Comparison of ENCODE assay signal across 16 cellular contexts in genomic region chr11:46597609-46598219, GRCh38. TPM values are rescaled to one million over a fixed set of nuclear protein-coding genes. Genes with fewer than 3 reads are reported as not detected.
DNase-seq lines count a peak whose midpoint lies in the region; ATAC-seq and TF ChIP-seq lines count a peak whose summit lies in the region.
"Had no signal": no experiment of that assay in that cellular context is flagged by ENCODE, and none has a peak within 500 bp of the region (broad histone marks: within the 10 kb centered on the region; RNA-seq: fewer than 3 reads in every experiment).

No MANE protein-coding gene starts in this region.

- no peak overlapping the region for H3K4me3 Mint-ChIP-seq in activated CD8-positive, alpha-beta memory T cell treated with anti-CD3 and anti-CD28 coated beads, Interleukin-2, amount 10 ng/mL, durations not matched to agents 7 days and 5 days
- no peak overlapping the region for H3K4me3 Mint-ChIP-seq in T-helper 17 cell
- H3K4me3 Mint-ChIP-seq in stimulated activated effector memory CD8-positive, alpha-beta T cell treated with anti-CD3 and anti-CD28 coated beads, Interleukin-12 subunit alpha, Interleukin-12 subunit beta, amount 100 ng/mL, for 72 hours, result peak overlapping the region; percentile 31
- H3K4me3 Mint-ChIP-seq in activated naive CD4-positive, alpha-beta T cell treated with anti-CD3 and anti-CD28 coated beads, Interleukin-2, amount 10 ng/mL, durations not matched to agents 7 days and 5 days, result no peak overlapping the region
- H3K4me3 Mint-ChIP-seq: stimulated activated naive B cell treated with anti-CD40 and anti-IgM and Interleukin-4, amounts not matched to agents 10 μg/mL and 1 μg/mL and 100 μg/mL, for 72 hours had no signal

- H3K36me3 Mint-ChIP-seq in activated CD8-positive, alpha-beta memory T cell treated with anti-CD3 and anti-CD28 coated beads, Interleukin-2, amount 10 ng/mL, durations not matched to agents 7 days and 5 days, result no peaks in the 10 kb centered on the region
- H3K36me3 Mint-ChIP-seq in T-helper 17 cell (ENCODE audit: low read depth), result peaks cover 2% of the 10 kb centered on the region
- H3K36me3 Mint-ChIP-seq in stimulated activated effector memory CD8-positive, alpha-beta T cell treated with anti-CD3 and anti-CD28 coated beads, Interleukin-12 subunit alpha, Interleukin-12 subunit beta, amount 100 ng/mL, for 72 hours, result peaks cover 11% of the 10 kb centered on the region
- H3K36me3 Mint-ChIP-seq in activated naive CD4-positive, alpha-beta T cell treated with anti-CD3 and anti-CD28 coated beads, Interleukin-2, amount 10 ng/mL, durations not matched to agents 7 days and 5 days, result peaks cover 4% of the 10 kb centered on the region

- no peaks in the 10 kb centered on the region for H3K9me3 Mint-ChIP-seq in activated CD8-positive, alpha-beta memory T cell treated with anti-CD3 and anti-CD28 coated beads, Interleukin-2, amount 10 ng/mL, durations not matched to agents 7 days and 5 days (ENCODE audit: low read depth)
- no peaks in the 10 kb centered on the region for H3K9me3 Mint-ChIP-seq in stimulated activated effector memory CD8-positive, alpha-beta T cell treated with anti-CD3 and anti-CD28 coated beads, Interleukin-12 subunit alpha, Interleukin-12 subunit beta, amount 100 ng/mL, for 72 hours
- no peaks in the 10 kb centered on the region for H3K9me3 Mint-ChIP-seq in activated naive CD4-positive, alpha-beta T cell treated with anti-CD3 and anti-CD28 coated beads, Interleukin-2, amount 10 ng/mL, durations not matched to agents 7 days and 5 days
- H3K9me3 Mint-ChIP-seq: stimulated activated naive B cell treated with anti-CD40 and anti-IgM and Interleukin-4, amounts not matched to agents 10 μg/mL and 1 μg/mL and 100 μg/mL, for 72 hours had no signal

- no peaks in the 10 kb centered on the region for H3K9me3 ChIP-seq in T-helper 17 cell (ENCODE audit: control insufficient read depth, low read length, poor library complexity, severe bottlenecking)
- H3K9me3 ChIP-seq: A549 had no signal

- ATAC-seq in activated CD8-positive, alpha-beta memory T cell treated with anti-CD3 and anti-CD28 coated beads, Interleukin-2, amount 10 ng/mL, durations not matched to agents 7 days and 5 days, result no peak
- ATAC-seq in T-helper 17 cell, result no peak
- peak; percentile 76 for ATAC-seq in stimulated activated effector memory CD8-positive, alpha-beta T cell treated with anti-CD3 and anti-CD28 coated beads, Interleukin-12 subunit alpha, Interleukin-12 subunit beta, amount 100 ng/mL, for 72 hours
- ATAC-seq: A549; sciatic nerve; stimulated activated naive B cell treated with anti-CD40 and anti-IgM and Interleukin-4, amounts not matched to agents 10 μg/mL and 1 μg/mL and 100 μg/mL, for 72 hours had no signal

- TF ChIP-seq CTCF in epithelial cell of esophagus (IDR thresholded peaks at IDR 0.05; ENCODE audit: insufficient read depth, low read depth, low read length, missing control alignments), result no peak

- no peaks in the 10 kb centered on the region for H3K27me3 Mint-ChIP-seq in activated CD8-positive, alpha-beta memory T cell treated with anti-CD3 and anti-CD28 coated beads, Interleukin-2, amount 10 ng/mL, durations not matched to agents 7 days and 5 days
- no peaks in the 10 kb centered on the region for H3K27me3 Mint-ChIP-seq in T-helper 17 cell
- H3K27me3 Mint-ChIP-seq in activated naive CD4-positive, alpha-beta T cell treated with anti-CD3 and anti-CD28 coated beads, Interleukin-2, amount 10 ng/mL, durations not matched to agents 7 days and 5 days, result no peaks in the 10 kb centered on the region
- H3K27me3 Mint-ChIP-seq: stimulated activated naive B cell treated with anti-CD40 and anti-IgM and Interleukin-4, amounts not matched to agents 10 μg/mL and 1 μg/mL and 100 μg/mL, for 72 hours had no signal

- CTCF ChIA-PET in activated CD8-positive, alpha-beta memory T cell treated with anti-CD3 and anti-CD28 coated beads, Interleukin-2, amount 10 ng/mL, durations not matched to agents 7 days and 5 days (lab: Charles Lee), result interaction anchor here (1.7 kb wide), 1 partner anchor 17 kb away, joined by 3 read pairs; no protein-coding TSS in a partner anchor
- CTCF ChIA-PET in activated naive CD4-positive, alpha-beta T cell treated with anti-CD3 and anti-CD28 coated beads, Interleukin-2, amount 10 ng/mL, durations not matched to agents 7 days and 5 days (lab: Charles Lee), result no interaction called here

- peaks cover 26% of the 10 kb centered on the region for H3K4me1 Mint-ChIP-seq in activated CD8-positive, alpha-beta memory T cell treated with anti-CD3 and anti-CD28 coated beads, Interleukin-2, amount 10 ng/mL, durations not matched to agents 7 days and 5 days
- H3K4me1 Mint-ChIP-seq in T-helper 17 cell, result peaks cover 13% of the 10 kb centered on the region
- peaks cover 26% of the 10 kb centered on the region for H3K4me1 Mint-ChIP-seq in stimulated activated effector memory CD8-positive, alpha-beta T cell treated with anti-CD3 and anti-CD28 coated beads, Interleukin-12 subunit alpha, Interleukin-12 subunit beta, amount 100 ng/mL, for 72 hours
- peaks cover 19% of the 10 kb centered on the region for H3K4me1 Mint-ChIP-seq in activated naive CD4-positive, alpha-beta T cell treated with anti-CD3 and anti-CD28 coated beads, Interleukin-2, amount 10 ng/mL, durations not matched to agents 7 days and 5 days

- no peak for DNase-seq in activated CD8-positive, alpha-beta memory T cell treated with anti-CD3 and anti-CD28 coated beads, Interleukin-2, amount 10 ng/mL, durations not matched to agents 7 days and 5 days
- no peak for DNase-seq in activated CD8-positive, alpha-beta memory T cell treated with anti-CD3 and anti-CD28 coated beads for 24 hours
- DNase-seq in T-helper 17 cell (no peak), epithelial cell of esophagus (ENCODE audit: low read depth) (peak; percentile 76), AG08396 (ENCODE audit: low spot score) (no peak), NCI-H187 treated with DMSO at 0.1 percent for 48 hours (lab: John Stamatoyannopoulos, UW) (no peak)
- DNase-seq in stimulated activated effector memory CD8-positive, alpha-beta T cell treated with anti-CD3 and anti-CD28 coated beads, Interleukin-12 subunit alpha, Interleukin-12 subunit beta, amount 100 ng/mL, for 72 hours (ENCODE audit: low spot score in 2 of 2), result peak in 1 of 2 donors; percentile 53
- no peak for DNase-seq in activated naive CD4-positive, alpha-beta T cell treated with anti-CD3 and anti-CD28 coated beads, Interleukin-2, amount 10 ng/mL, durations not matched to agents 7 days and 5 days
- DNase-seq: anterior cingulate cortex; mammary epithelial cell; NCI-H1105 treated with DMSO at 0.1 percent for 48 hours; NCI-H446; stimulated activated CD4-positive, alpha-beta T cell treated with anti-CD3 and anti-CD28 coated beads, Interleukin-4, amount 100 ng/mL, for 4 hours; stimulated activated naive B cell treated with anti-CD40 and anti-IgM and Interleukin-4, amounts not matched to agents 10 μg/mL and 1 μg/mL and 100 μg/mL, for 72 hours had no signal

- peak overlapping the region; percentile 66 for H3K27ac Mint-ChIP-seq in activated CD8-positive, alpha-beta memory T cell treated with anti-CD3 and anti-CD28 coated beads, Interleukin-2, amount 10 ng/mL, durations not matched to agents 7 days and 5 days
- H3K27ac Mint-ChIP-seq in T-helper 17 cell, result peak overlapping the region; percentile 67
- H3K27ac Mint-ChIP-seq in stimulated activated effector memory CD8-positive, alpha-beta T cell treated with anti-CD3 and anti-CD28 coated beads, Interleukin-12 subunit alpha, Interleukin-12 subunit beta, amount 100 ng/mL, for 72 hours, result peak overlapping the region; percentile 89
- H3K27ac Mint-ChIP-seq in activated naive CD4-positive, alpha-beta T cell treated with anti-CD3 and anti-CD28 coated beads, Interleukin-2, amount 10 ng/mL, durations not matched to agents 7 days and 5 days, result no peak overlapping the region
- H3K27ac Mint-ChIP-seq: stimulated activated naive B cell treated with anti-CD40 and anti-IgM and Interleukin-4, amounts not matched to agents 10 μg/mL and 1 μg/mL and 100 μg/mL, for 72 hours had no signal

- no peak overlapping the region for H3K4me3 ChIP-seq in epithelial cell of esophagus (ENCODE audit: low read length)
- H3K4me3 ChIP-seq: A549 had no signal

RNA-seq across cellular contexts. Expression of gene AMBRA1, which starts 3.9 kb away (rescaled TPM):
- 10 to 100 TPM; 36.1 to 41.9 TPM for total RNA-seq in activated CD8-positive, alpha-beta memory T cell treated with anti-CD3 and anti-CD28 coated beads, Interleukin-2, amount 10 ng/mL, durations not matched to agents 7 days and 5 days
- 10 to 100 TPM; 47.3 to 52.2 TPM for total RNA-seq in T-helper 17 cell

RNA-seq across cellular contexts. Expression of gene HARBI1, which starts 19.3 kb away (rescaled TPM):
- 1 to 10 TPM; 5.9 to 6.6 TPM for total RNA-seq in activated CD8-positive, alpha-beta memory T cell treated with anti-CD3 and anti-CD28 coated beads, Interleukin-2, amount 10 ng/mL, durations not matched to agents 7 days and 5 days
- 10 to 100 TPM; 17.2 to 17.4 TPM for total RNA-seq in T-helper 17 cell

RNA-seq across cellular contexts. Expression of gene ATG13, which starts 19.6 kb away (rescaled TPM):
- 10 to 100 TPM; 64.0 to 72.9 TPM for total RNA-seq in activated CD8-positive, alpha-beta memory T cell treated with anti-CD3 and anti-CD28 coated beads, Interleukin-2, amount 10 ng/mL, durations not matched to agents 7 days and 5 days
- 100 to 1,000 TPM; 110 to 129 TPM for total RNA-seq in T-helper 17 cell
